22 cellular contexts compared by ENCODE assay signal in genomic region chr5:64865662-64866061, GRCh38.
"Had no signal": no experiment of that assay in that cellular context is flagged by ENCODE, and none has a peak within 500 bp of the region (broad histone marks: within the 10 kb centered on the region; RNA-seq: fewer than 3 reads in every experiment).

No MANE protein-coding gene starts in this region.

- H3K27me3 Mint-ChIP-seq: effector memory CD8-positive, alpha-beta T cell; naive thymus-derived CD4-positive, alpha-beta T cell had no signal

- H3K4me1 Mint-ChIP-seq: naive thymus-derived CD4-positive, alpha-beta T cell; nephron progenitor cell; stimulated activated effector memory CD8-positive, alpha-beta T cell treated with anti-CD3 and anti-CD28 coated beads, Interleukin-12 subunit alpha, Interleukin-12 subunit beta, amount 100 ng/mL, for 72 hours had no signal

- ATAC-seq: effector memory CD8-positive, alpha-beta T cell; foreskin keratinocyte; left cardiac atrium; left ventricle myocardium superior; naive thymus-derived CD4-positive, alpha-beta T cell; right cardiac atrium; stimulated activated effector memory CD8-positive, alpha-beta T cell treated with anti-CD3 and anti-CD28 coated beads, Interleukin-12 subunit alpha, Interleukin-12 subunit beta, amount 100 ng/mL, for 72 hours; stimulated activated naive CD8-positive, alpha-beta T cell treated with anti-CD3 and anti-CD28 coated beads, Interleukin-15, Interleukin-2, amounts not matched to agents 100 U/mL and 50 U/mL, for 24 hours had no signal

- H3K4me3 ChIP-seq: esophagus muscularis mucosa, lung, suprapubic skin, thyroid gland, upper lobe of left lung, uterus had no signal

- DNase-seq: effector memory CD8-positive, alpha-beta T cell; foreskin keratinocyte; immature natural killer cell; kidney; left cardiac atrium; left ventricle myocardium superior; mesendoderm; naive thymus-derived CD4-positive, alpha-beta T cell; nephron progenitor cell; posterior cingulate gyrus; right cardiac atrium; stimulated activated CD4-positive, alpha-beta T cell treated with anti-CD3 and anti-CD28 coated beads, Interleukin-4, amount 100 ng/mL, for 1 hour; stimulated activated CD8-positive, alpha-beta memory T cell treated with anti-CD3 and anti-CD28 coated beads, Interleukin-4, amount 100 ng/mL, for 48 hours; stimulated activated naive CD8-positive, alpha-beta T cell treated with anti-CD3 and anti-CD28 coated beads, Interleukin-15, Interleukin-2, amounts not matched to agents 100 U/mL and 50 U/mL, for 24 hours; thyroid gland; upper lobe of left lung; uterus had no signal

- H3K36me3 Mint-ChIP-seq: stimulated activated effector memory CD8-positive, alpha-beta T cell treated with anti-CD3 and anti-CD28 coated beads, Interleukin-12 subunit alpha, Interleukin-12 subunit beta, amount 100 ng/mL, for 72 hours had no signal

- H3K27me3 ChIP-seq: esophagus muscularis mucosa, foreskin keratinocyte, suprapubic skin, thyroid gland, upper lobe of left lung, uterus had no signal

- H3K4me3 Mint-ChIP-seq: effector memory CD8-positive, alpha-beta T cell; immature natural killer cell; naive thymus-derived CD4-positive, alpha-beta T cell; nephron progenitor cell; stimulated activated effector memory CD8-positive, alpha-beta T cell treated with anti-CD3 and anti-CD28 coated beads, Interleukin-12 subunit alpha, Interleukin-12 subunit beta, amount 100 ng/mL, for 72 hours had no signal

- H3K36me3 ChIP-seq: esophagus muscularis mucosa, thyroid gland, upper lobe of left lung, uterus had no signal

- H3K9me3 Mint-ChIP-seq: effector memory CD8-positive, alpha-beta T cell; immature natural killer cell; naive thymus-derived CD4-positive, alpha-beta T cell; nephron progenitor cell; stimulated activated effector memory CD8-positive, alpha-beta T cell treated with anti-CD3 and anti-CD28 coated beads, Interleukin-12 subunit alpha, Interleukin-12 subunit beta, amount 100 ng/mL, for 72 hours had no signal

- H3K9me3 ChIP-seq: esophagus muscularis mucosa, suprapubic skin, thyroid gland, upper lobe of left lung, uterus had no signal

- H3K27ac ChIP-seq: epithelial cell of prostate, esophagus muscularis mucosa, foreskin keratinocyte, suprapubic skin, thyroid gland, upper lobe of left lung, uterus had no signal

- H3K4me1 ChIP-seq: suprapubic skin, upper lobe of left lung, uterus had no signal

- H3K27ac Mint-ChIP-seq: effector memory CD8-positive, alpha-beta T cell; immature natural killer cell; nephron progenitor cell; stimulated activated effector memory CD8-positive, alpha-beta T cell treated with anti-CD3 and anti-CD28 coated beads, Interleukin-12 subunit alpha, Interleukin-12 subunit beta, amount 100 ng/mL, for 72 hours had no signal
